23 cellular contexts compared by ENCODE assay signal in genomic region chrX:13495232-13495631, GRCh38.
DNase-seq lines count a peak whose midpoint lies in the region; ATAC-seq and TF ChIP-seq lines count a peak whose summit lies in the region.
"Had no signal": no experiment of that assay in that cellular context is flagged by ENCODE, and none has a peak within 500 bp of the region (broad histone marks: within the 10 kb centered on the region; RNA-seq: fewer than 3 reads in every experiment).

No MANE protein-coding gene starts in this region.

- H3K9me3 ChIP-seq in mucosa of descending colon: no peaks in the 10 kb centered on the region
- H3K9me3 ChIP-seq: adrenal gland, heart right ventricle, SJSA1, spleen, thoracic aorta had no signal

- ATAC-seq in mucosa of descending colon (peak; percentile 54), HG03520 (IDR thresholded peaks at IDR 0.05; ENCODE audit: unreplicated experiment) (no peak), GM18870 (IDR thresholded peaks at IDR 0.05; ENCODE audit: unreplicated experiment) (no peak)
- ATAC-seq: activated T-cell treated with anti-CD3 and anti-CD28 coated beads, Interleukin-2, amount 50 U/mL, for 4 hours; foreskin keratinocyte; heart right ventricle; naive thymus-derived CD8-positive, alpha-beta T cell; Panc1; stimulated activated naive B cell treated with anti-CD40 and anti-IgM and Interleukin-4, amounts not matched to agents 10 μg/mL and 1 μg/mL and 100 μg/mL, for 72 hours had no signal

- intact Hi-C loops in mucosa of descending colon (cut with DNase I, micrococcal nuclease): no loop called here

- TF ChIP-seq CTCF in mucosa of descending colon (IDR thresholded peaks at IDR 0.05): no peak

- no peaks in the 10 kb centered on the region for H3K4me1 ChIP-seq in mucosa of descending colon (ENCODE audit: low read depth)
- H3K4me1 ChIP-seq: adrenal gland, foreskin keratinocyte, heart right ventricle, SJSA1 had no signal

- H3K4me3 ChIP-seq in mucosa of descending colon: no peak overlapping the region
- H3K4me3 ChIP-seq: adrenal gland, heart right ventricle, SJSA1, spleen, thoracic aorta had no signal

- H3K36me3 ChIP-seq in mucosa of descending colon (ENCODE audit: low read depth): no peaks in the 10 kb centered on the region
- H3K36me3 ChIP-seq: adrenal gland, heart right ventricle, SJSA1, spleen, thoracic aorta had no signal

- DNase-seq in DMS153 (lab: John Stamatoyannopoulos, UW) (peak; percentile 65), NCI-H1092 treated with DMSO at 0.1 percent for 48 hours (lab: John Stamatoyannopoulos, UW) (peak; percentile 83), NCI-H774 (lab: John Stamatoyannopoulos, UW) (peak; percentile 1), mucosa of descending colon (no peak), nucleus accumbens (lab: John Stamatoyannopoulos, UW) (no peak)
- DNase-seq: activated CD4-positive, alpha-beta T cell treated with anti-CD3 and anti-CD28 coated beads for 48 hours; activated naive CD4-positive, alpha-beta T cell; activated T-cell treated with anti-CD3 and anti-CD28 coated beads, Interleukin-2, amount 50 U/mL, for 4 hours; C1 segment of cervical spinal cord; effector memory CD4-positive, alpha-beta T cell; foreskin keratinocyte; heart right ventricle; naive thymus-derived CD8-positive, alpha-beta T cell; NCI-H2227 treated with DMSO at 0.1 percent for 48 hours; spleen; stimulated activated CD4-positive, alpha-beta T cell treated with anti-CD3 and anti-CD28 coated beads, Interleukin-4, amount 100 ng/mL, for 1 hour; stimulated activated naive B cell treated with anti-CD40 and anti-IgM and Interleukin-4, amounts not matched to agents 10 μg/mL and 1 μg/mL and 100 μg/mL, for 72 hours had no signal

Comparison
In these comparisons a context has a peak if more than half of its experiments do, and no peak if none do; other contexts are left out.
1. DNase-seq: peak in DMS153 (single experiment), NCI-H1092 treated with DMSO at 0.1 percent for 48 hours (single experiment) and NCI-H774 (single experiment); none in mucosa of descending colon (0 of 3) and nucleus accumbens (0 of 56).